1 cellular context compared by ENCODE assay signal in the genomic region with DNA sequence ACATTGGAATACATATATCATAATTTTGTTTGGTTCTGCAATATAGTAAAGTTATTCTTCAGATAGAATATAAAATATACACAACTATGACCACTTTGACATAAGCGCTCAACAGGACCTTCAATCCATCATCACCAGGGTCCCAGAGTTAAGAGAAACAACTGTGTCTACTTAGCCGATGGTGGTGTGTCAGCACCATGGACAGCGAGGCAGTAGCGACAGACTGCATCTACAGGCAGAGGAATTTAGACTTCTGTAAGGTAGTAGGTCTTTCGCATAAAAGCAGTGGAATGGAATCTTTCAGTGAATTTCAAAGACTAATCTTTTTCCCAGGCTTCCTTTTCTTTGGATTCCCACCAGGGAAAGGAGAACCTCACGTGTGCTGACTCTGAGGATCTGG.
A peak's percentile ranks its signal among the peaks of the same experiment; 100 is the strongest.
TF ChIP-seq lines count a peak whose summit lies in the region.

No MANE protein-coding gene starts in this region.

TF ChIP-seq in HepG2, 621 proteins besides CTCF, POLR2A, EP300 and RAD21 (continued from another document and continues in another):
- 0 out of 2 replicates have a peak, but pooled peaks have one; percentile 65 for TF ChIP-seq MTF1 (CRISPR knock-in tag; IDR thresholded peaks at IDR 0.05)
- 0 out of 2 replicates have a peak, but pooled peaks have one; percentile 15 for TF ChIP-seq NR2C2 (CRISPR knock-in tag; IDR thresholded peaks at IDR 0.05; ENCODE audit: borderline replicate concordance)
- TF ChIP-seq TBL1XR1 (IDR thresholded peaks at IDR 0.05; ENCODE audit: borderline replicate concordance, low read length, partially characterized antibody): no peak
- no peak for TF ChIP-seq YEATS4 (CRISPR knock-in tag; IDR thresholded peaks at IDR 0.05; ENCODE audit: borderline replicate concordance)
- TF ChIP-seq MYC (CRISPR knock-in tag; IDR thresholded peaks at IDR 0.05; ENCODE audit: borderline replicate concordance): no peak
- no peak for TF ChIP-seq AHR (CRISPR knock-in tag; IDR thresholded peaks at IDR 0.05)
- TF ChIP-seq, protein P1, sequence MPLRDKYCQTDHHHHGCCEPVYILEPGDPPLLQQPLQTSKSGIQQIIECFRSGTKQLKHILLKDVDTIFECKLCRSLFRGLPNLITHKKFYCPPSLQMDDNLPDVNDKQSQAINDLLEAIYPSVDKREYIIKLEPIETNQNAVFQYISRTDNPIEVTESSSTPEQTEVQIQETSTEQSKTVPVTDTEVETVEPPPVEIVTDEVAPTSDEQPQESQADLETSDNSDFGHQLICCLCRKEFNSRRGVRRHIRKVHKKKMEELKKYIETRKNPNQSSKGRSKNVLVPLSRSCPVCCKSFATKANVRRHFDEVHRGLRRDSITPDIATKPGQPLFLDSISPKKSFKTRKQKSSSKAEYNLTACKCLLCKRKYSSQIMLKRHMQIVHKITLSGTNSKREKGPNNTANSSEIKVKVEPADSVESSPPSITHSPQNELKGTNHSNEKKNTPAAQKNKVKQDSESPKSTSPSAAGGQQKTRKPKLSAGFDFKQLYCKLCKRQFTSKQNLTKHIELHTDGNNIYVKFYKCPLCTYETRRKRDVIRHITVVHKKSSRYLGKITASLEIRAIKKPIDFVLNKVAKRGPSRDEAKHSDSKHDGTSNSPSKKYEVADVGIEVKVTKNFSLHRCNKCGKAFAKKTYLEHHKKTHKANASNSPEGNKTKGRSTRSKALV (CRISPR knock-in tag; IDR thresholded peaks at IDR 0.05): peak; percentile 92
- TF ChIP-seq, protein P2, sequence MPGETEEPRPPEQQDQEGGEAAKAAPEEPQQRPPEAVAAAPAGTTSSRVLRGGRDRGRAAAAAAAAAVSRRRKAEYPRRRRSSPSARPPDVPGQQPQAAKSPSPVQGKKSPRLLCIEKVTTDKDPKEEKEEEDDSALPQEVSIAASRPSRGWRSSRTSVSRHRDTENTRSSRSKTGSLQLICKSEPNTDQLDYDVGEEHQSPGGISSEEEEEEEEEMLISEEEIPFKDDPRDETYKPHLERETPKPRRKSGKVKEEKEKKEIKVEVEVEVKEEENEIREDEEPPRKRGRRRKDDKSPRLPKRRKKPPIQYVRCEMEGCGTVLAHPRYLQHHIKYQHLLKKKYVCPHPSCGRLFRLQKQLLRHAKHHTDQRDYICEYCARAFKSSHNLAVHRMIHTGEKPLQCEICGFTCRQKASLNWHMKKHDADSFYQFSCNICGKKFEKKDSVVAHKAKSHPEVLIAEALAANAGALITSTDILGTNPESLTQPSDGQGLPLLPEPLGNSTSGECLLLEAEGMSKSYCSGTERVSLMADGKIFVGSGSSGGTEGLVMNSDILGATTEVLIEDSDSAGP (CRISPR knock-in tag; IDR thresholded peaks at IDR 0.05; ENCODE audit: borderline replicate concordance): no peak
- TF ChIP-seq, protein P3, sequence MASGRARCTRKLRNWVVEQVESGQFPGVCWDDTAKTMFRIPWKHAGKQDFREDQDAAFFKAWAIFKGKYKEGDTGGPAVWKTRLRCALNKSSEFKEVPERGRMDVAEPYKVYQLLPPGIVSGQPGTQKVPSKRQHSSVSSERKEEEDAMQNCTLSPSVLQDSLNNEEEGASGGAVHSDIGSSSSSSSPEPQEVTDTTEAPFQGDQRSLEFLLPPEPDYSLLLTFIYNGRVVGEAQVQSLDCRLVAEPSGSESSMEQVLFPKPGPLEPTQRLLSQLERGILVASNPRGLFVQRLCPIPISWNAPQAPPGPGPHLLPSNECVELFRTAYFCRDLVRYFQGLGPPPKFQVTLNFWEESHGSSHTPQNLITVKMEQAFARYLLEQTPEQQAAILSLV (CRISPR knock-in tag; IDR thresholded peaks at IDR 0.05; ENCODE audit: borderline replicate concordance): no peak
- TF ChIP-seq, protein P4, sequence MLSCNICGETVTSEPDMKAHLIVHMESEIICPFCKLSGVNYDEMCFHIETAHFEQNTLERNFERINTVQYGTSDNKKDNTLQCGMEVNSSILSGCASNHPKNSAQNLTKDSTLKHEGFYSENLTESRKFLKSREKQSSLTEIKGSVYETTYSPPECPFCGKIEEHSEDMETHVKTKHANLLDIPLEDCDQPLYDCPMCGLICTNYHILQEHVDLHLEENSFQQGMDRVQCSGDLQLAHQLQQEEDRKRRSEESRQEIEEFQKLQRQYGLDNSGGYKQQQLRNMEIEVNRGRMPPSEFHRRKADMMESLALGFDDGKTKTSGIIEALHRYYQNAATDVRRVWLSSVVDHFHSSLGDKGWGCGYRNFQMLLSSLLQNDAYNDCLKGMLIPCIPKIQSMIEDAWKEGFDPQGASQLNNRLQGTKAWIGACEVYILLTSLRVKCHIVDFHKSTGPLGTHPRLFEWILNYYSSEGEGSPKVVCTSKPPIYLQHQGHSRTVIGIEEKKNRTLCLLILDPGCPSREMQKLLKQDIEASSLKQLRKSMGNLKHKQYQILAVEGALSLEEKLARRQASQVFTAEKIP (CRISPR knock-in tag; IDR thresholded peaks at IDR 0.05; ENCODE audit: borderline replicate concordance): no peak
- no peak for TF ChIP-seq ZNF556 (CRISPR knock-in tag; IDR thresholded peaks at IDR 0.05; ENCODE audit: borderline replicate concordance)
- TF ChIP-seq, protein P5, sequence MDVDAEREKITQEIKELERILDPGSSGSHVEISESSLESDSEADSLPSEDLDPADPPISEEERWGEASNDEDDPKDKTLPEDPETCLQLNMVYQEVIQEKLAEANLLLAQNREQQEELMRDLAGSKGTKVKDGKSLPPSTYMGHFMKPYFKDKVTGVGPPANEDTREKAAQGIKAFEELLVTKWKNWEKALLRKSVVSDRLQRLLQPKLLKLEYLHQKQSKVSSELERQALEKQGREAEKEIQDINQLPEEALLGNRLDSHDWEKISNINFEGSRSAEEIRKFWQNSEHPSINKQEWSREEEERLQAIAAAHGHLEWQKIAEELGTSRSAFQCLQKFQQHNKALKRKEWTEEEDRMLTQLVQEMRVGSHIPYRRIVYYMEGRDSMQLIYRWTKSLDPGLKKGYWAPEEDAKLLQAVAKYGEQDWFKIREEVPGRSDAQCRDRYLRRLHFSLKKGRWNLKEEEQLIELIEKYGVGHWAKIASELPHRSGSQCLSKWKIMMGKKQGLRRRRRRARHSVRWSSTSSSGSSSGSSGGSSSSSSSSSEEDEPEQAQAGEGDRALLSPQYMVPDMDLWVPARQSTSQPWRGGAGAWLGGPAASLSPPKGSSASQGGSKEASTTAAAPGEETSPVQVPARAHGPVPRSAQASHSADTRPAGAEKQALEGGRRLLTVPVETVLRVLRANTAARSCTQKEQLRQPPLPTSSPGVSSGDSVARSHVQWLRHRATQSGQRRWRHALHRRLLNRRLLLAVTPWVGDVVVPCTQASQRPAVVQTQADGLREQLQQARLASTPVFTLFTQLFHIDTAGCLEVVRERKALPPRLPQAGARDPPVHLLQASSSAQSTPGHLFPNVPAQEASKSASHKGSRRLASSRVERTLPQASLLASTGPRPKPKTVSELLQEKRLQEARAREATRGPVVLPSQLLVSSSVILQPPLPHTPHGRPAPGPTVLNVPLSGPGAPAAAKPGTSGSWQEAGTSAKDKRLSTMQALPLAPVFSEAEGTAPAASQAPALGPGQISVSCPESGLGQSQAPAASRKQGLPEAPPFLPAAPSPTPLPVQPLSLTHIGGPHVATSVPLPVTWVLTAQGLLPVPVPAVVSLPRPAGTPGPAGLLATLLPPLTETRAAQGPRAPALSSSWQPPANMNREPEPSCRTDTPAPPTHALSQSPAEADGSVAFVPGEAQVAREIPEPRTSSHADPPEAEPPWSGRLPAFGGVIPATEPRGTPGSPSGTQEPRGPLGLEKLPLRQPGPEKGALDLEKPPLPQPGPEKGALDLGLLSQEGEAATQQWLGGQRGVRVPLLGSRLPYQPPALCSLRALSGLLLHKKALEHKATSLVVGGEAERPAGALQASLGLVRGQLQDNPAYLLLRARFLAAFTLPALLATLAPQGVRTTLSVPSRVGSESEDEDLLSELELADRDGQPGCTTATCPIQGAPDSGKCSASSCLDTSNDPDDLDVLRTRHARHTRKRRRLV (CRISPR knock-in tag; IDR thresholded peaks at IDR 0.05): no peak
- TF ChIP-seq, protein P6, sequence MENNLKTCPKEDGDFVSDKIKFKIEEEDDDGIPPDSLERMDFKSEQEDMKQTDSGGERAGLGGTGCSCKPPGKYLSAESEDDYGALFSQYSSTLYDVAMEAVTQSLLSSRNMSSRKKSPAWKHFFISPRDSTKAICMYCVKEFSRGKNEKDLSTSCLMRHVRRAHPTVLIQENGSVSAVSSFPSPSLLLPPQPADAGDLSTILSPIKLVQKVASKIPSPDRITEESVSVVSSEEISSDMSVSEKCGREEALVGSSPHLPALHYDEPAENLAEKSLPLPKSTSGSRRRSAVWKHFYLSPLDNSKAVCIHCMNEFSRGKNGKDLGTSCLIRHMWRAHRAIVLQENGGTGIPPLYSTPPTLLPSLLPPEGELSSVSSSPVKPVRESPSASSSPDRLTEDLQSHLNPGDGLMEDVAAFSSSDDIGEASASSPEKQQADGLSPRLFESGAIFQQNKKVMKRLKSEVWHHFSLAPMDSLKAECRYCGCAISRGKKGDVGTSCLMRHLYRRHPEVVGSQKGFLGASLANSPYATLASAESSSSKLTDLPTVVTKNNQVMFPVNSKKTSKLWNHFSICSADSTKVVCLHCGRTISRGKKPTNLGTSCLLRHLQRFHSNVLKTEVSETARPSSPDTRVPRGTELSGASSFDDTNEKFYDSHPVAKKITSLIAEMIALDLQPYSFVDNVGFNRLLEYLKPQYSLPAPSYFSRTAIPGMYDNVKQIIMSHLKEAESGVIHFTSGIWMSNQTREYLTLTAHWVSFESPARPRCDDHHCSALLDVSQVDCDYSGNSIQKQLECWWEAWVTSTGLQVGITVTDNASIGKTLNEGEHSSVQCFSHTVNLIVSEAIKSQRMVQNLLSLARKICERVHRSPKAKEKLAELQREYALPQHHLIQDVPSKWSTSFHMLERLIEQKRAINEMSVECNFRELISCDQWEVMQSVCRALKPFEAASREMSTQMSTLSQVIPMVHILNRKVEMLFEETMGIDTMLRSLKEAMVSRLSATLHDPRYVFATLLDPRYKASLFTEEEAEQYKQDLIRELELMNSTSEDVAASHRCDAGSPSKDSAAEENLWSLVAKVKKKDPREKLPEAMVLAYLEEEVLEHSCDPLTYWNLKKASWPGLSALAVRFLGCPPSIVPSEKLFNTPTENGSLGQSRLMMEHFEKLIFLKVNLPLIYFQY (CRISPR knock-in tag; IDR thresholded peaks at IDR 0.05; ENCODE audit: borderline replicate concordance): peak; percentile 87
- TF ChIP-seq CCDC6 (CRISPR knock-in tag; IDR thresholded peaks at IDR 0.05): peak; percentile 58; the same call in 1 of the 2 replicates
- TF ChIP-seq ZNF788 (CRISPR knock-in tag; IDR thresholded peaks at IDR 0.05; ENCODE audit: borderline replicate concordance): no peak
- peak; percentile 96 for TF ChIP-seq NKX3-1 (CRISPR knock-in tag; IDR thresholded peaks at IDR 0.05)
- TF ChIP-seq, protein P7, sequence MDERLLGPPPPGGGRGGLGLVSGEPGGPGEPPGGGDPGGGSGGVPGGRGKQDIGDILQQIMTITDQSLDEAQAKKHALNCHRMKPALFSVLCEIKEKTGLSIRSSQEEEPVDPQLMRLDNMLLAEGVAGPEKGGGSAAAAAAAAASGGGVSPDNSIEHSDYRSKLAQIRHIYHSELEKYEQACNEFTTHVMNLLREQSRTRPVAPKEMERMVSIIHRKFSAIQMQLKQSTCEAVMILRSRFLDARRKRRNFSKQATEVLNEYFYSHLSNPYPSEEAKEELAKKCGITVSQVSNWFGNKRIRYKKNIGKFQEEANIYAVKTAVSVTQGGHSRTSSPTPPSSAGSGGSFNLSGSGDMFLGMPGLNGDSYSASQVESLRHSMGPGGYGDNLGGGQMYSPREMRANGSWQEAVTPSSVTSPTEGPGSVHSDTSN (CRISPR knock-in tag; IDR thresholded peaks at IDR 0.05): no peak
- TF ChIP-seq BCL6 (CRISPR knock-in tag; IDR thresholded peaks at IDR 0.05): peak; percentile 68
- no peak for TF ChIP-seq ZNF282 (IDR thresholded peaks at IDR 0.05; ENCODE audit: partially characterized antibody)
- TF ChIP-seq, protein P8, sequence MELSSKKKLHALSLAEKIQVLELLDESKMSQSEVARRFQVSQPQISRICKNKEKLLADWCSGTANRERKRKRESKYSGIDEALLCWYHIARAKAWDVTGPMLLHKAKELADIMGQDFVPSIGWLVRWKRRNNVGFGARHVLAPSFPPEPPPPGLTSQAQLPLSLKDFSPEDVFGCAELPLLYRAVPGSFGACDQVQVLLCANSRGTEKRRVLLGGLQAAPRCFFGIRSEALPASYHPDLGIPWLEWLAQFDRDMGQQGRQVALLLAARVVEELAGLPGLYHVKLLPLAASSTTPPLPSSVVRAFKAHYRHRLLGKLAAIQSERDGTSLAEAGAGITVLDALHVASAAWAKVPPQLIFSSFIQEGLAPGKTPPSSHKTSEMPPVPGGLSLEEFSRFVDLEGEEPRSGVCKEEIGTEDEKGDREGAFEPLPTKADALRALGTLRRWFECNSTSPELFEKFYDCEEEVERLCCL (CRISPR knock-in tag; IDR thresholded peaks at IDR 0.05; ENCODE audit: borderline replicate concordance): no peak
- peak; percentile 36; the same call in 1 of the 2 replicates for TF ChIP-seq ZMYM4 (CRISPR knock-in tag; IDR thresholded peaks at IDR 0.05)
- TF ChIP-seq ZBTB7A (CRISPR knock-in tag; IDR thresholded peaks at IDR 0.05): no peak
- TF ChIP-seq, protein P9, sequence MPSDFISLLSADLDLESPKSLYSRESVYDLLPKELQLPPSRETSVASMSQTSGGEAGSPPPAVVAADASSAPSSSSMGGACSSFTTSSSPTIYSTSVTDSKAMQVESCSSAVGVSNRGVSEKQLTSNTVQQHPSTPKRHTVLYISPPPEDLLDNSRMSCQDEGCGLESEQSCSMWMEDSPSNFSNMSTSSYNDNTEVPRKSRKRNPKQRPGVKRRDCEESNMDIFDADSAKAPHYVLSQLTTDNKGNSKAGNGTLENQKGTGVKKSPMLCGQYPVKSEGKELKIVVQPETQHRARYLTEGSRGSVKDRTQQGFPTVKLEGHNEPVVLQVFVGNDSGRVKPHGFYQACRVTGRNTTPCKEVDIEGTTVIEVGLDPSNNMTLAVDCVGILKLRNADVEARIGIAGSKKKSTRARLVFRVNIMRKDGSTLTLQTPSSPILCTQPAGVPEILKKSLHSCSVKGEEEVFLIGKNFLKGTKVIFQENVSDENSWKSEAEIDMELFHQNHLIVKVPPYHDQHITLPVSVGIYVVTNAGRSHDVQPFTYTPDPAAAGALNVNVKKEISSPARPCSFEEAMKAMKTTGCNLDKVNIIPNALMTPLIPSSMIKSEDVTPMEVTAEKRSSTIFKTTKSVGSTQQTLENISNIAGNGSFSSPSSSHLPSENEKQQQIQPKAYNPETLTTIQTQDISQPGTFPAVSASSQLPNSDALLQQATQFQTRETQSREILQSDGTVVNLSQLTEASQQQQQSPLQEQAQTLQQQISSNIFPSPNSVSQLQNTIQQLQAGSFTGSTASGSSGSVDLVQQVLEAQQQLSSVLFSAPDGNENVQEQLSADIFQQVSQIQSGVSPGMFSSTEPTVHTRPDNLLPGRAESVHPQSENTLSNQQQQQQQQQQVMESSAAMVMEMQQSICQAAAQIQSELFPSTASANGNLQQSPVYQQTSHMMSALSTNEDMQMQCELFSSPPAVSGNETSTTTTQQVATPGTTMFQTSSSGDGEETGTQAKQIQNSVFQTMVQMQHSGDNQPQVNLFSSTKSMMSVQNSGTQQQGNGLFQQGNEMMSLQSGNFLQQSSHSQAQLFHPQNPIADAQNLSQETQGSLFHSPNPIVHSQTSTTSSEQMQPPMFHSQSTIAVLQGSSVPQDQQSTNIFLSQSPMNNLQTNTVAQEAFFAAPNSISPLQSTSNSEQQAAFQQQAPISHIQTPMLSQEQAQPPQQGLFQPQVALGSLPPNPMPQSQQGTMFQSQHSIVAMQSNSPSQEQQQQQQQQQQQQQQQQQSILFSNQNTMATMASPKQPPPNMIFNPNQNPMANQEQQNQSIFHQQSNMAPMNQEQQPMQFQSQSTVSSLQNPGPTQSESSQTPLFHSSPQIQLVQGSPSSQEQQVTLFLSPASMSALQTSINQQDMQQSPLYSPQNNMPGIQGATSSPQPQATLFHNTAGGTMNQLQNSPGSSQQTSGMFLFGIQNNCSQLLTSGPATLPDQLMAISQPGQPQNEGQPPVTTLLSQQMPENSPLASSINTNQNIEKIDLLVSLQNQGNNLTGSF (CRISPR knock-in tag; IDR thresholded peaks at IDR 0.05): peak; percentile 62; the same call in 1 of the 2 replicates
- TF ChIP-seq SRSF4 (IDR thresholded peaks at IDR 0.05; ENCODE audit: low read depth, low read length, poor library complexity, severe bottlenecking): no peak
- 0 out of 2 replicates have a peak, but pooled peaks have one; percentile 47 for TF ChIP-seq ZNF775 (CRISPR knock-in tag; IDR thresholded peaks at IDR 0.05; ENCODE audit: borderline replicate concordance)
